In the genomic region with DNA sequence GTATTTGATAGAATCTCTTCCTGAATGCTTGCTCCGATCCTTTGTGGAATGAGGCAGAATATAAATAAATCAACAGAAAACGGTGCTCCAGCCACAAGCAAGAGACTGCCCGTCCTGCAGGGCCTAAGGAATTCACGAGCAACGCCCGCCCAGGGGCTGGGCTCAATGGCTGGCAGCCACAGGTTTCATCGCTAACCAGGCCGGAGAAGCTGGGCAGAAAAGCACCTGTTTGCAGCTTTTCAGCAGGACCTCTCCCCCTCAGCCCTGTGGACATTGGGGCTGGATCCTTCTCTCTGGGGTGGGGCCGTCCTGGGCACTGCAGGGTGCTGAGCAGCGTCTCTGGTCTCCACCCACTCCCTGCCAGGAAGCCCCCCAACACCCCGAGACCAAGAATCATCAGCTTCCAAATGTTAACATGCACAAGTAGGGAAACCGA, we compare ENCODE assay signal across 7 cellular contexts.
A peak's percentile ranks its signal among the peaks of the same experiment; 100 is the strongest.
DNase-seq lines count a peak whose midpoint lies in the region; ATAC-seq and TF ChIP-seq lines count a peak whose summit lies in the region.

No MANE protein-coding gene starts in this region.

- peaks cover 17% of the 10 kb centered on the region for H3K4me1 ChIP-seq in HUES48 (ENCODE audit: control insufficient read depth, insufficient read depth, low read length)
- H3K4me1 ChIP-seq in left lung: peaks cover 20 to 38% of the 10 kb centered on the region in 2 donors
- peaks cover 21 to 40% of the 10 kb centered on the region in 2 donors for H3K4me1 ChIP-seq in thyroid gland

- DNase-seq in cerebellar cortex (ENCODE audit: low spot score): peak; percentile 57
- peak in 1 of 2 donors; percentile 38 for DNase-seq in left lung
- peak; percentile 52 to 67 for DNase-seq in thyroid gland
- DNase-seq in activated CD4-positive, alpha-beta T cell treated with anti-CD3 and anti-CD28 coated beads, Interleukin-2, amount 50 U/mL, for 1 hour: no peak
- DNase-seq in occipital lobe (lab: John Stamatoyannopoulos, UW): no peak

- no peaks in the 10 kb centered on the region; the same call in 1 of the 2 replicates for H3K27me3 ChIP-seq in HUES48 (ENCODE audit: control insufficient read depth, insufficient read depth, low read length)
- H3K27me3 ChIP-seq in left lung: peaks cover 0 to 8% of the 10 kb centered on the region in 2 donors
- no peaks in the 10 kb centered on the region for H3K27me3 ChIP-seq in thyroid gland

- 11 to 29% methylated on average over 9 to 12 of the region's 12 CpGs for WGBS in thyroid gland, 2 donors

- H3K9me3 ChIP-seq in HUES48 (ENCODE audit: control insufficient read depth, insufficient read depth, low read length) (no peaks in the 10 kb centered on the region), left lung (peaks cover 0 to 5% of the 10 kb centered on the region in 2 donors), thyroid gland (no peaks in the 10 kb centered on the region)

- TF ChIP-seq CTCF in left lung (IDR thresholded peaks at IDR 0.05) (no peak), thyroid gland (IDR thresholded peaks at IDR 0.05) (no peak)

- H3K9ac ChIP-seq in HUES48 (ENCODE audit: low read depth, low read length): no peak overlapping the region

- H3K36me3 ChIP-seq in HUES48 (ENCODE audit: control insufficient read depth, insufficient read depth, low read length) (no peaks in the 10 kb centered on the region), left lung (no peaks in the 10 kb centered on the region), thyroid gland (no peaks in the 10 kb centered on the region)

- H3K4me3 ChIP-seq in HUES48 (ENCODE audit: low read depth, low read length) (peak overlapping the region; percentile 61), left lung (peak overlapping the region; percentile 33 to 38), thyroid gland (replicated peaks in 1 of 3) (peak overlapping the region in 1 of 3 donors; percentile 35)

- H3K27ac ChIP-seq in HUES48 (ENCODE audit: low read depth, low read length): peak overlapping the region; percentile 87
- H3K27ac ChIP-seq in left lung: peak overlapping the region; percentile 58 to 76
- peak overlapping the region; percentile 88 to 94 (median 92) for H3K27ac ChIP-seq in thyroid gland

- TF ChIP-seq POLR2A in thyroid gland (IDR thresholded peaks at IDR 0.05): peak in 1 of 2 donors; percentile 36

- peak; percentile 48 for ATAC-seq in left lung
- ATAC-seq in HG03097 (IDR thresholded peaks at IDR 0.05; ENCODE audit: low FRiP score, unreplicated experiment): no peak

- intact Hi-C loops in left lung (cut with DNase I) (loop anchor here in 1 of 2 donors (10.0 kb wide), 1 partner anchor 104 kb away; a partner anchor contains a TSS), thyroid gland (cut with DNase I) (loop anchor here (5.0 kb wide), 1 partner anchor 34 kb away; no protein-coding TSS in a partner anchor)

Comparison
In these comparisons a context has a peak if more than half of its experiments do, and no peak if none do; other contexts are left out.
1. DNase-seq: peak in cerebellar cortex (single experiment) and thyroid gland (2 of 2); none in activated CD4-positive, alpha-beta T cell treated with anti-CD3 and anti-CD28 coated beads, Interleukin-2, amount 50 U/mL, for 1 hour (single experiment) and occipital lobe (single experiment).
2. Peak in every context shown above with its lines, with median percentiles within 50 percentile points of each other: H3K27ac ChIP-seq.